ENCODE assay signal across 10 cellular contexts in genomic region chr10:112535432-112536038, GRCh38.
DNase-seq lines count a peak whose midpoint lies in the region; ATAC-seq and TF ChIP-seq lines count a peak whose summit lies in the region.
"Had no signal": no experiment of that assay in that cellular context is flagged by ENCODE, and none has a peak within 500 bp of the region (broad histone marks: within the 10 kb centered on the region; RNA-seq: fewer than 3 reads in every experiment).

No MANE protein-coding gene starts in this region.

- H3K36me3 ChIP-seq in CD4-positive, CD25-positive, alpha-beta regulatory T cell (ENCODE audit: control insufficient read depth, insufficient read depth, low read length), result peaks cover 26% of the 10 kb centered on the region
- H3K36me3 ChIP-seq: BE2C, colonic mucosa had no signal

- intact Hi-C loops in natural killer cell (cut with micrococcal nuclease), result no loop called here

- no peaks in the 10 kb centered on the region for H3K27me3 ChIP-seq in CD4-positive, CD25-positive, alpha-beta regulatory T cell (ENCODE audit: control insufficient read depth, insufficient read depth, low read length)
- H3K27me3 ChIP-seq: BE2C, colonic mucosa had no signal

- H3K4me1 Mint-ChIP-seq in CD4-positive, CD25-positive, alpha-beta regulatory T cell, result peaks cover 32 to 43% (median 38%) of the 10 kb centered on the region in 4 donors
- H3K4me1 Mint-ChIP-seq in natural killer cell, result peaks cover 19 to 25% of the 10 kb centered on the region in 2 donors

- ATAC-seq in CD4-positive, CD25-positive, alpha-beta regulatory T cell (ENCODE audit: low read depth in 2 of 2), result no peak
- ATAC-seq in GM19468 (IDR thresholded peaks at IDR 0.05; ENCODE audit: extremely low read depth, unreplicated experiment) (peak; percentile 30), HG03135 (IDR thresholded peaks at IDR 0.05; ENCODE audit: unreplicated experiment) (peak; percentile 45), natural killer cell (no peak)
- ATAC-seq in activated CD4-positive, CD25-positive, alpha-beta regulatory T cell treated with anti-CD3 and anti-CD28 coated beads, Interleukin-2, amount 50 U/mL, for 24 hours, result no peak

- H3K27ac Mint-ChIP-seq in CD4-positive, CD25-positive, alpha-beta regulatory T cell, result peak overlapping the region; percentile 53 to 89 (median 82)
- H3K27ac Mint-ChIP-seq in natural killer cell, result peak overlapping the region in 1 of 2 donors; percentile 31

- peaks cover 29% of the 10 kb centered on the region for H3K4me1 ChIP-seq in CD4-positive, CD25-positive, alpha-beta regulatory T cell (ENCODE audit: control insufficient read depth, insufficient read depth, low read length, poor library complexity, severe bottlenecking)
- H3K4me1 ChIP-seq: BE2C, colonic mucosa had no signal

- H3K36me3 Mint-ChIP-seq in CD4-positive, CD25-positive, alpha-beta regulatory T cell, result peaks cover 37% of the 10 kb centered on the region
- no peaks in the 10 kb centered on the region for H3K36me3 Mint-ChIP-seq in natural killer cell

- no peaks in the 10 kb centered on the region for H3K27me3 Mint-ChIP-seq in CD4-positive, CD25-positive, alpha-beta regulatory T cell
- H3K27me3 Mint-ChIP-seq in natural killer cell (ENCODE audit: low read depth in 2 of 2), result no peaks in the 10 kb centered on the region

- H3K4me3 ChIP-seq in CD4-positive, CD25-positive, alpha-beta regulatory T cell (ENCODE audit: low read depth, low read length), result peak overlapping the region; percentile 11
- H3K4me3 ChIP-seq in fibroblast of the aortic adventitia (ENCODE audit: low read depth, low read length), result no peak overlapping the region
- H3K4me3 ChIP-seq: colonic mucosa had no signal

- DNase-seq in CD4-positive, CD25-positive, alpha-beta regulatory T cell, result peak in 1 of 3 donors; percentile 55
- DNase-seq in fibroblast of the aortic adventitia (ENCODE audit: low read depth) (peak; percentile 18), iPS-NIHi7 (ENCODE audit: extremely low spot score) (no peak), natural killer cell (no peak)
- no peak for DNase-seq in stimulated activated CD4-positive, alpha-beta T cell treated with anti-CD3 and anti-CD28 coated beads, Interleukin-4, amount 100 ng/mL, for 4 hours
- DNase-seq: BE2C, colonic mucosa had no signal

- peaks cover 0 to 2% (median 0%) of the 10 kb centered on the region in 7 donors for H3K9me3 Mint-ChIP-seq in CD4-positive, CD25-positive, alpha-beta regulatory T cell
- no peaks in the 10 kb centered on the region for H3K9me3 Mint-ChIP-seq in natural killer cell

- no peaks in the 10 kb centered on the region for H3K9me3 ChIP-seq in CD4-positive, CD25-positive, alpha-beta regulatory T cell (ENCODE audit: control insufficient read depth in 2 of 2, low read length in 2 of 2)
- H3K9me3 ChIP-seq: BE2C, colonic mucosa had no signal

- peak overlapping the region; percentile 5 for H3K27ac ChIP-seq in CD4-positive, CD25-positive, alpha-beta regulatory T cell (ENCODE audit: insufficient read depth, low read length, poor library complexity, severe bottlenecking)
- H3K27ac ChIP-seq: colonic mucosa had no signal

- H3K4me3 Mint-ChIP-seq in CD4-positive, CD25-positive, alpha-beta regulatory T cell, result peak overlapping the region in 3 of 4 donors; percentile 31 to 72 (median 36)
- H3K4me3 Mint-ChIP-seq in natural killer cell, result no peak overlapping the region

- TF ChIP-seq CTCF in fibroblast of the aortic adventitia (IDR thresholded peaks at IDR 0.05; ENCODE audit: insufficient read depth, low read length) (no peak), natural killer cell (IDR thresholded peaks at IDR 0.05) (no peak)

Comparison
In these comparisons a context has a peak if more than half of its experiments do, and no peak if none do; other contexts are left out.
1. ATAC-seq: peak in GM19468 (single experiment) and HG03135 (single experiment); none in CD4-positive, CD25-positive, alpha-beta regulatory T cell (0 of 2), natural killer cell (0 of 3) and activated CD4-positive, CD25-positive, alpha-beta regulatory T cell treated with anti-CD3 and anti-CD28 coated beads, Interleukin-2, amount 50 U/mL, for 24 hours (0 of 2).